Comparison of ENCODE assay signal across 1 cellular context in the genomic region with DNA sequence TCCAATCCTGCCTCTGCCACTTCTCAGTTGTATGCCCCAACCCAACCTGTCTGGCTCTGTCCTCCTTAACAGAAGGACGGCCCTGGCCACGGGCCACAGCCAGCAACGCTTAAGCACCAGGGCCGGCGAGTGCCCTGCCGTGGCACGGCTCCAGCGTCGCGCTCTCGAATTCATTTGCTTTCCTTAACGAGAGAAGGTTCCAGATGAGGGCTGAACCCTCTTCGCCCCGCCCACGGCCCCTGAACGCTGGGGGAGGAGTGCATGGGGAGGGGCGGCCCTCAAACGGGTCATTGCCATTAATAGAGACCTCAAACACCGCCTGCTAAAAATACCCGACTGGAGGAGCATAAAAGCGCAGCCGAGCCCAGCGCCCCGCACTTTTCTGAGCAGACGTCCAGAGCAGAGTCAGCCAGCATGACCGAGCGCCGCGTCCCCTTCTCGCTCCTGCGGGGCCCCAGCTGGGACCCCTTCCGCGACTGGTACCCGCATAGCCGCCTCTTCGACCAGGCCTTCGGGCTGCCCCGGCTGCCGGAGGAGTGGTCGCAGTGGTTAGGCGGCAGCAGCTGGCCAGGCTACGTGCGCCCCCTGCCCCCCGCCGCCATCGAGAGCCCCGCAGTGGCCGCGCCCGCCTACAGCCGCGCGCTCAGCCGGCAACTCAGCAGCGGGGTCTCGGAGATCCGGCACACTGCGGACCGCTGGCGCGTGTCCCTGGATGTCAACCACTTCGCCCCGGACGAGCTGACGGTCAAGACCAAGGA.
TF ChIP-seq lines count a peak whose summit lies in the region.

TSS of gene HSPB1 (plus strand) at position 375 of the 758 bp plus-strand sequence. CDS start at position 415, 40 bp downstream.

TF ChIP-seq in HepG2, 621 proteins besides CTCF, POLR2A, EP300 and RAD21 (continued from another document and continues in another):
- TF ChIP-seq, protein P1, sequence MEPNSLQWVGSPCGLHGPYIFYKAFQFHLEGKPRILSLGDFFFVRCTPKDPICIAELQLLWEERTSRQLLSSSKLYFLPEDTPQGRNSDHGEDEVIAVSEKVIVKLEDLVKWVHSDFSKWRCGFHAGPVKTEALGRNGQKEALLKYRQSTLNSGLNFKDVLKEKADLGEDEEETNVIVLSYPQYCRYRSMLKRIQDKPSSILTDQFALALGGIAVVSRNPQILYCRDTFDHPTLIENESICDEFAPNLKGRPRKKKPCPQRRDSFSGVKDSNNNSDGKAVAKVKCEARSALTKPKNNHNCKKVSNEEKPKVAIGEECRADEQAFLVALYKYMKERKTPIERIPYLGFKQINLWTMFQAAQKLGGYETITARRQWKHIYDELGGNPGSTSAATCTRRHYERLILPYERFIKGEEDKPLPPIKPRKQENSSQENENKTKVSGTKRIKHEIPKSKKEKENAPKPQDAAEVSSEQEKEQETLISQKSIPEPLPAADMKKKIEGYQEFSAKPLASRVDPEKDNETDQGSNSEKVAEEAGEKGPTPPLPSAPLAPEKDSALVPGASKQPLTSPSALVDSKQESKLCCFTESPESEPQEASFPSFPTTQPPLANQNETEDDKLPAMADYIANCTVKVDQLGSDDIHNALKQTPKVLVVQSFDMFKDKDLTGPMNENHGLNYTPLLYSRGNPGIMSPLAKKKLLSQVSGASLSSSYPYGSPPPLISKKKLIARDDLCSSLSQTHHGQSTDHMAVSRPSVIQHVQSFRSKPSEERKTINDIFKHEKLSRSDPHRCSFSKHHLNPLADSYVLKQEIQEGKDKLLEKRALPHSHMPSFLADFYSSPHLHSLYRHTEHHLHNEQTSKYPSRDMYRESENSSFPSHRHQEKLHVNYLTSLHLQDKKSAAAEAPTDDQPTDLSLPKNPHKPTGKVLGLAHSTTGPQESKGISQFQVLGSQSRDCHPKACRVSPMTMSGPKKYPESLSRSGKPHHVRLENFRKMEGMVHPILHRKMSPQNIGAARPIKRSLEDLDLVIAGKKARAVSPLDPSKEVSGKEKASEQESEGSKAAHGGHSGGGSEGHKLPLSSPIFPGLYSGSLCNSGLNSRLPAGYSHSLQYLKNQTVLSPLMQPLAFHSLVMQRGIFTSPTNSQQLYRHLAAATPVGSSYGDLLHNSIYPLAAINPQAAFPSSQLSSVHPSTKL (CRISPR knock-in tag; IDR thresholded peaks at IDR 0.05): peak; percentile 44; the same call in 1 of the 2 replicates
- TF ChIP-seq ZNF790 (CRISPR knock-in tag; IDR thresholded peaks at IDR 0.05; ENCODE audit: borderline replicate concordance): peak; percentile 63; the same call in 1 of the 2 replicates
- peak; percentile 61 for TF ChIP-seq ZFY (CRISPR knock-in tag; IDR thresholded peaks at IDR 0.05)
- TF ChIP-seq ZNF460 (CRISPR knock-in tag; IDR thresholded peaks at IDR 0.05; ENCODE audit: borderline replicate concordance): no peak
- peak; percentile 67 for TF ChIP-seq MXD3 (CRISPR knock-in tag; IDR thresholded peaks at IDR 0.05)
- 0 out of 2 replicates have a peak, but pooled peaks have one; percentile 31 for TF ChIP-seq ATF3 (CRISPR knock-in tag; IDR thresholded peaks at IDR 0.05)
- peak; percentile 55 for TF ChIP-seq HOXA3 (CRISPR knock-in tag; IDR thresholded peaks at IDR 0.05)
- no peak for TF ChIP-seq TRIM22 (IDR thresholded peaks at IDR 0.05)
- TF ChIP-seq CENPT (CRISPR knock-in tag; IDR thresholded peaks at IDR 0.05; ENCODE audit: low read depth): 0 out of 2 replicates have a peak, but pooled peaks have one; percentile 23
- TF ChIP-seq KMT2B (CRISPR knock-in tag; IDR thresholded peaks at IDR 0.05): no peak
- no peak for TF ChIP-seq ZNF3 (CRISPR knock-in tag; IDR thresholded peaks at IDR 0.05)
- 0 out of 2 replicates have a peak, but pooled peaks have one; percentile 42 for TF ChIP-seq RERE (CRISPR knock-in tag; IDR thresholded peaks at IDR 0.05; ENCODE audit: low read depth)
- TF ChIP-seq TERF1 (CRISPR knock-in tag; IDR thresholded peaks at IDR 0.05): 0 out of 2 replicates have a peak, but pooled peaks have one; percentile 67
- peak; percentile 81; the same call in 1 of the 2 replicates for TF ChIP-seq FOXC1 (CRISPR knock-in tag; IDR thresholded peaks at IDR 0.05; ENCODE audit: borderline replicate concordance)
- peak; percentile 35; the same call in 1 of the 2 replicates for TF ChIP-seq FOXP4 (CRISPR knock-in tag; IDR thresholded peaks at IDR 0.05)
- 0 out of 2 replicates have a peak, but pooled peaks have one; percentile 33 for TF ChIP-seq ZSCAN31 (CRISPR knock-in tag; IDR thresholded peaks at IDR 0.05; ENCODE audit: low read depth)
- peak; percentile 66; the same call in 1 of the 2 replicates for TF ChIP-seq KDM5B (CRISPR knock-in tag; IDR thresholded peaks at IDR 0.05; ENCODE audit: borderline replicate concordance)
- no peak for TF ChIP-seq MXD4 (CRISPR knock-in tag; IDR thresholded peaks at IDR 0.05)
- TF ChIP-seq ZNF136 (CRISPR knock-in tag; IDR thresholded peaks at IDR 0.05; ENCODE audit: low read depth): no peak
- TF ChIP-seq NFKB2 (CRISPR knock-in tag; IDR thresholded peaks at IDR 0.05; ENCODE audit: borderline replicate concordance): peak; percentile 90; the same call in 1 of the 2 replicates
- peak; percentile 32; the same call in 1 of the 2 replicates for TF ChIP-seq KLF11 (CRISPR knock-in tag; IDR thresholded peaks at IDR 0.05)
- TF ChIP-seq ZNF180 (CRISPR knock-in tag; IDR thresholded peaks at IDR 0.05; ENCODE audit: borderline replicate concordance, low read depth): no peak
- TF ChIP-seq, protein P2, sequence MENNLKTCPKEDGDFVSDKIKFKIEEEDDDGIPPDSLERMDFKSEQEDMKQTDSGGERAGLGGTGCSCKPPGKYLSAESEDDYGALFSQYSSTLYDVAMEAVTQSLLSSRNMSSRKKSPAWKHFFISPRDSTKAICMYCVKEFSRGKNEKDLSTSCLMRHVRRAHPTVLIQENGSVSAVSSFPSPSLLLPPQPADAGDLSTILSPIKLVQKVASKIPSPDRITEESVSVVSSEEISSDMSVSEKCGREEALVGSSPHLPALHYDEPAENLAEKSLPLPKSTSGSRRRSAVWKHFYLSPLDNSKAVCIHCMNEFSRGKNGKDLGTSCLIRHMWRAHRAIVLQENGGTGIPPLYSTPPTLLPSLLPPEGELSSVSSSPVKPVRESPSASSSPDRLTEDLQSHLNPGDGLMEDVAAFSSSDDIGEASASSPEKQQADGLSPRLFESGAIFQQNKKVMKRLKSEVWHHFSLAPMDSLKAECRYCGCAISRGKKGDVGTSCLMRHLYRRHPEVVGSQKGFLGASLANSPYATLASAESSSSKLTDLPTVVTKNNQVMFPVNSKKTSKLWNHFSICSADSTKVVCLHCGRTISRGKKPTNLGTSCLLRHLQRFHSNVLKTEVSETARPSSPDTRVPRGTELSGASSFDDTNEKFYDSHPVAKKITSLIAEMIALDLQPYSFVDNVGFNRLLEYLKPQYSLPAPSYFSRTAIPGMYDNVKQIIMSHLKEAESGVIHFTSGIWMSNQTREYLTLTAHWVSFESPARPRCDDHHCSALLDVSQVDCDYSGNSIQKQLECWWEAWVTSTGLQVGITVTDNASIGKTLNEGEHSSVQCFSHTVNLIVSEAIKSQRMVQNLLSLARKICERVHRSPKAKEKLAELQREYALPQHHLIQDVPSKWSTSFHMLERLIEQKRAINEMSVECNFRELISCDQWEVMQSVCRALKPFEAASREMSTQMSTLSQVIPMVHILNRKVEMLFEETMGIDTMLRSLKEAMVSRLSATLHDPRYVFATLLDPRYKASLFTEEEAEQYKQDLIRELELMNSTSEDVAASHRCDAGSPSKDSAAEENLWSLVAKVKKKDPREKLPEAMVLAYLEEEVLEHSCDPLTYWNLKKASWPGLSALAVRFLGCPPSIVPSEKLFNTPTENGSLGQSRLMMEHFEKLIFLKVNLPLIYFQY (CRISPR knock-in tag; IDR thresholded peaks at IDR 0.05; ENCODE audit: borderline replicate concordance): no peak
- TF ChIP-seq, protein P3, sequence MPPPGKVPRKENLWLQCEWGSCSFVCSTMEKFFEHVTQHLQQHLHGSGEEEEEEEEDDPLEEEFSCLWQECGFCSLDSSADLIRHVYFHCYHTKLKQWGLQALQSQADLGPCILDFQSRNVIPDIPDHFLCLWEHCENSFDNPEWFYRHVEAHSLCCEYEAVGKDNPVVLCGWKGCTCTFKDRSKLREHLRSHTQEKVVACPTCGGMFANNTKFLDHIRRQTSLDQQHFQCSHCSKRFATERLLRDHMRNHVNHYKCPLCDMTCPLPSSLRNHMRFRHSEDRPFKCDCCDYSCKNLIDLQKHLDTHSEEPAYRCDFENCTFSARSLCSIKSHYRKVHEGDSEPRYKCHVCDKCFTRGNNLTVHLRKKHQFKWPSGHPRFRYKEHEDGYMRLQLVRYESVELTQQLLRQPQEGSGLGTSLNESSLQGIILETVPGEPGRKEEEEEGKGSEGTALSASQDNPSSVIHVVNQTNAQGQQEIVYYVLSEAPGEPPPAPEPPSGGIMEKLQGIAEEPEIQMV (CRISPR knock-in tag; IDR thresholded peaks at IDR 0.05; ENCODE audit: low read depth): peak; percentile 50; the same call in 1 of the 2 replicates
- no peak for TF ChIP-seq ZNF160 (CRISPR knock-in tag; IDR thresholded peaks at IDR 0.05)
- peak; percentile 40; the same call in 1 of the 2 replicates for TF ChIP-seq FOSL2 (CRISPR knock-in tag; IDR thresholded peaks at IDR 0.05)
- peak; percentile 59; the same call in 1 of the 2 replicates for TF ChIP-seq MEIS1 (CRISPR knock-in tag; IDR thresholded peaks at IDR 0.05; ENCODE audit: borderline replicate concordance)
- no peak for TF ChIP-seq TOE1 (CRISPR knock-in tag; IDR thresholded peaks at IDR 0.05)
- peak; percentile 72; the same call in 1 of the 2 replicates for TF ChIP-seq NRL (CRISPR knock-in tag; IDR thresholded peaks at IDR 0.05; ENCODE audit: borderline replicate concordance)
- no peak for TF ChIP-seq BRD4 (CRISPR knock-in tag; IDR thresholded peaks at IDR 0.05)
